Comparison of ENCODE assay signal across 6 cellular contexts in genomic region chr20:52133714-52134113, GRCh38. TPM values are rescaled to one million over a fixed set of nuclear protein-coding genes. Genes with fewer than 3 reads are reported as not detected.
DNase-seq lines count a peak whose midpoint lies in the region; ATAC-seq, FAIRE-seq and TF ChIP-seq lines count a peak whose summit lies in the region.
"Not testable (repeated sequence)": the region's sequence is repeated elsewhere in the genome, so short reads cannot be mapped to it uniquely, and the experiment has no call there.

No MANE protein-coding gene starts in this region.

- H4K8ac ChIP-seq in IMR-90 (ENCODE audit: low read depth in 2 of 2, low read length in 2 of 2): not testable (repeated sequence)

- not testable (repeated sequence) for H3K79me1 ChIP-seq in IMR-90 (ENCODE audit: low read depth in 1 of 2, low read length in 2 of 2)

- SMC1A ChIA-PET in GM12878 (lab: Charles Lee; ENCODE audit: uncharacterized antibody, unreplicated experiment): not testable (repeated sequence)

- not testable (repeated sequence) for H3K4ac ChIP-seq in IMR-90 (ENCODE audit: low read depth, low read length)

- H4K91ac ChIP-seq in IMR-90 (ENCODE audit: insufficient read depth, low read depth, low read length): not testable (repeated sequence)

- not testable (repeated sequence) for H4K20me1 ChIP-seq in GM23248 (ENCODE audit: insufficient read depth); IMR-90 (ENCODE audit: insufficient read depth, low read length); GM12878 (ENCODE audit: control insufficient read depth, insufficient read depth)

- BruUV-seq in IMR-90 (replicated peaks; lab: Mats Ljungman, UMichigan); GM12878 (replicated peaks; lab: Mats Ljungman, UMichigan): not testable (repeated sequence)

- not testable (repeated sequence) for FAIRE-seq in GM12878 (lab: Jason Lieb, UNC)

- RAD21 ChIA-PET in GM12878 (lab: Charles Lee; ENCODE audit: unreplicated experiment): interaction anchor here (0.7 kb wide), 1 partner anchor 1287 kb away, joined by 4 read pairs; no protein-coding TSS in a partner anchor

- TF ChIP-seq CTCF in IMR-90 (conservative IDR thresholded peaks at IDR 0.05; ENCODE audit: low read depth, low read length); RWPE2 (IDR thresholded peaks at IDR 0.05; ENCODE audit: poor library complexity, severe bottlenecking); GM12878 (IDR thresholded peaks at IDR 0.05 in 2 of 3, conservative IDR thresholded peaks at IDR 0.05 in 1 of 3; ENCODE audit: control insufficient read depth in 2 of 3, extremely low read depth in 1 of 3, insufficient read depth in 1 of 3, low read depth in 3 of 3, low read length in 3 of 3): not testable (repeated sequence)

- H2BK5ac ChIP-seq in IMR-90 (ENCODE audit: low read depth, low read length, poor library complexity, severe bottlenecking): not testable (repeated sequence)

- not testable (repeated sequence) for TF ChIP-seq RAD21 in IMR-90 (IDR thresholded peaks at IDR 0.05; ENCODE audit: low read length); GM12878 (IDR thresholded peaks at IDR 0.05; ENCODE audit: insufficient read depth, low read depth, low read length)

- dilution Hi-C loops in IMR-90 (cut with HindIII; ENCODE audit: low sequenced_read_pairs, unreplicated experiment): not testable (repeated sequence)

- H2BK15ac ChIP-seq in IMR-90 (ENCODE audit: low read depth, low read length): not testable (repeated sequence)

- H4K5ac ChIP-seq in IMR-90 (ENCODE audit: low read depth, low read length): not testable (repeated sequence)

- POLR2A ChIA-PET in IMR-90 (lab: Charles Lee; ENCODE audit: unreplicated experiment); GM12878 (lab: Charles Lee): not testable (repeated sequence)

- not testable (repeated sequence) for H2BK20ac ChIP-seq in IMR-90 (ENCODE audit: low read depth, low read length)

- H3K4me2 ChIP-seq in GM23248 (ENCODE audit: unreplicated experiment); IMR-90 (ENCODE audit: low read depth, low read length); GM12878 (ENCODE audit: control insufficient read depth, insufficient read depth): not testable (repeated sequence)

- not testable (repeated sequence) for H3K36me3 ChIP-seq in GM23248 (ENCODE audit: low read depth); IMR-90 (ENCODE audit: control insufficient read depth, insufficient read depth, low read length); RWPE2 (ENCODE audit: low read depth); GM12878 (ENCODE audit: control insufficient read depth in 2 of 2, insufficient read depth in 2 of 2, low read length in 1 of 2)

- intact Hi-C loops in IMR-90 (cut with micrococcal nuclease); GM12878 (cut with micrococcal nuclease; ENCODE audit: unreplicated experiment): not testable (repeated sequence)

- in situ Hi-C loops in GM23248 (cut with MboI); IMR-90 (cut with MboI; ENCODE audit: low sequenced_read_pairs); GM12878 (cut with MboI): not testable (repeated sequence)

- not testable (repeated sequence) for H2AFZ ChIP-seq in GM23248; IMR-90 (replicated peaks; ENCODE audit: low read length, poor library complexity); GM12878 (ENCODE audit: control insufficient read depth, low read depth, low read length)

- not testable (repeated sequence) for H3K9me2 ChIP-seq in GM23248 (ENCODE audit: insufficient read depth)

- DNase-seq in EH (ENCODE audit: low read depth) (peak; percentile 6), GM23248 (peak; percentile 5), IMR-90 (peak; percentile 16), iris pigment epithelial cell (ENCODE audit: low read depth) (peak; percentile 46)
- not testable (repeated sequence) for DNase-seq in RWPE2 (ENCODE audit: low spot score); GM12878 (ENCODE audit: low read depth, low spot score)

- H3K9me3 ChIP-seq in GM23248 (ENCODE audit: low read depth); IMR-90 (ENCODE audit: control insufficient read depth, insufficient read depth, low read length); RWPE2 (ENCODE audit: severe bottlenecking); GM12878 (replicated peaks; ENCODE audit: control insufficient read depth, insufficient read depth, low read length): not testable (repeated sequence)

- not testable (repeated sequence) for H3K9me1 ChIP-seq in IMR-90 (ENCODE audit: insufficient read depth, low read length)

- H3K14ac ChIP-seq in IMR-90 (replicated peaks; ENCODE audit: low read depth, low read length): not testable (repeated sequence)

- H3K4me1 ChIP-seq in GM23248 (ENCODE audit: insufficient read depth); IMR-90 (ENCODE audit: control insufficient read depth, insufficient read depth, low read length); RWPE2 (ENCODE audit: insufficient read depth, poor library complexity, severe bottlenecking); GM12878 (ENCODE audit: control insufficient read depth, insufficient read depth, low read length): not testable (repeated sequence)

- H3K79me2 ChIP-seq in GM23248 (ENCODE audit: insufficient read depth); GM12878 (ENCODE audit: control insufficient read depth, insufficient read depth, low read length): not testable (repeated sequence)

- TF ChIP-seq EP300 in GM12878 (IDR thresholded peaks at IDR 0.05; ENCODE audit: borderline replicate concordance in 1 of 2, control insufficient read depth in 1 of 2, low read depth in 2 of 2, low read length in 2 of 2): not testable (repeated sequence)

- CTCF ChIA-PET in IMR-90 (lab: Yijun Ruan, JAX): interaction anchor here (0.9 kb wide), 1 partner anchor 17 kb away, joined by 4 read pairs; no protein-coding TSS in a partner anchor
- CTCF ChIA-PET in GM12878 (lab: Yijun Ruan, JAX): not testable (repeated sequence)

- not testable (repeated sequence) for H2AK9ac ChIP-seq in IMR-90 (replicated peaks; ENCODE audit: low read depth, low read length, poor library complexity)

- not testable (repeated sequence) for H3K4me3 ChIP-seq in GM23248; IMR-90 (ENCODE audit: insufficient read depth, low read depth, low read length); RWPE2 (ENCODE audit: severe bottlenecking); GM12878

- not testable (repeated sequence) for H2BK120ac ChIP-seq in IMR-90 (ENCODE audit: low read depth, low read length)

- not testable (repeated sequence) for H3K56ac ChIP-seq in IMR-90 (ENCODE audit: extremely low read depth, insufficient read depth, low read length)

- ATAC-seq in IMR-90 (ENCODE audit: low read depth): 0 out of 2 replicates have a peak, but pooled peaks have one; percentile 32
- 0 out of 3 replicates have a peak, but pooled peaks have one; percentile 36 for ATAC-seq in RWPE2 (ENCODE audit: low read depth)
- peak; percentile 41; the same call in 2 of the 3 replicates for ATAC-seq in GM12878

- 70 to 81% methylated on average over 2 of the region's 2 CpGs for WGBS in GM23248 (ENCODE audit: low coverage in 1 of 2, low lambda C conversion rate in 2 of 2, missing lambda C conversion rate in 2 of 2), 2 experiments
- no CpG with 5 or more reads among the region's 2 CpGs for WGBS in IMR-90 (ENCODE audit: extremely low coverage in 2 of 2, insufficient read length in 1 of 2), 2 experiments
- 47% methylated on average over 2 of the region's 2 CpGs for WGBS in GM12878 (ENCODE audit: insufficient coverage, insufficient replicate concordance, low lambda C conversion rate, missing lambda C conversion rate)

- not testable (repeated sequence) for H3K18ac ChIP-seq in IMR-90 (ENCODE audit: low read depth, low read length)

- H3K27me3 ChIP-seq in GM23248 (replicated peaks; ENCODE audit: insufficient read depth); IMR-90 (ENCODE audit: control insufficient read depth, insufficient read depth, low read length); RWPE2 (ENCODE audit: insufficient read depth, poor library complexity, severe bottlenecking); GM12878 (replicated peaks in 1 of 2; ENCODE audit: control insufficient read depth in 2 of 2, insufficient read depth in 2 of 2, low read length in 1 of 2): not testable (repeated sequence)

- H3F3A ChIP-seq in GM23248 (ENCODE audit: insufficient read depth): not testable (repeated sequence)

- not testable (repeated sequence) for H2AK5ac ChIP-seq in IMR-90 (ENCODE audit: low read depth, low read length)

- not testable (repeated sequence) for H3K23ac ChIP-seq in IMR-90 (ENCODE audit: low read depth, low read length)

- TF ChIP-seq POLR2A in IMR-90 (IDR thresholded peaks at IDR 0.05; ENCODE audit: low read depth, low read length); GM12878 (IDR thresholded peaks at IDR 0.05; ENCODE audit: low read depth, low read length): not testable (repeated sequence)

- H3K9ac ChIP-seq in GM23248; IMR-90 (ENCODE audit: low read depth, low read length); GM12878 (ENCODE audit: control insufficient read depth, insufficient read depth, low read length): not testable (repeated sequence)

- H3K27ac ChIP-seq in GM23248; IMR-90 (ENCODE audit: insufficient read depth, low read length); RWPE2 (ENCODE audit: poor library complexity, severe bottlenecking); GM12878 (ENCODE audit: control insufficient read depth, insufficient read depth): not testable (repeated sequence)

RNA-seq across cellular contexts. Expression of gene ZFP64, which starts 57.9 kb away (rescaled TPM):
- 18.0 and 20.8 TPM in 2 replicates for total RNA-seq in GM23248 (2014; rRNA removed; shearing (Covaris generic))
- polyA plus RNA-seq in GM23248 (2016; fragmentation: Nextera tagmentation; extraction: Ambion mirVana): 14.3 and 15.0 TPM in 2 replicates
- 13.3 and 14.3 TPM in 2 replicates for total RNA-seq in IMR-90 (2012; rRNA removed)
- 15.1 and 17.1 TPM in 2 replicates for polyA plus RNA-seq in IMR-90 (2012; rRNA removed)
- polyA plus RNA-seq in IMR-90 (2012; cell fraction: cytosol; rRNA removed): 14.1 and 18.0 TPM in 2 replicates
- 10.8 and 15.0 TPM in 2 replicates for polyA plus RNA-seq in IMR-90 (2012; cell fraction: nucleus; rRNA removed; ENCODE audit: low replicate concordance)
- 32.2 and 34.9 TPM in 2 replicates for total RNA-seq in GM12878 (2013; cell fraction: nucleolus; rRNA removed)
- 10.6 and 12.3 TPM in 2 replicates for total RNA-seq in GM12878 (2014; rRNA removed)
- total RNA-seq in GM12878 (2014; rRNA removed; fragmentation: Illumina TruSeq; extraction: Trizol): 7.2 TPM in 2 replicates
- total RNA-seq in GM12878 (2021): 12.5 and 14.4 TPM in 2 replicates
- polyA plus RNA-seq in GM12878 (2011; ENCODE audit: low read depth): 4.2 TPM
- 12.5 and 21.8 TPM in 2 replicates for polyA plus RNA-seq in GM12878 (2011; rRNA removed)
- polyA plus RNA-seq in GM12878 (2011; cell fraction: cytosol; rRNA removed): 19.0 and 20.8 TPM in 2 replicates
- 10.5 and 14.0 TPM in 2 replicates for polyA plus RNA-seq in GM12878 (2011; cell fraction: nucleus; rRNA removed)
- polyA plus RNA-seq in GM12878 (2012): 9.5 and 10.9 TPM in 2 replicates
- polyA plus RNA-seq in GM12878 (2014; fragmentation: Illumina TruSeq; extraction: Trizol): 11.3 and 14.8 TPM in 2 replicates
- polyA plus RNA-seq in GM12878 (2014; fragmentation: Nextera tagmentation; extraction: Ambion mirVana): 1 to 10 TPM; 2.3 to 3.3 TPM
- polyA plus RNA-seq in GM12878 (2014; rRNA removed): 12.5 and 14.5 TPM in 2 replicates
- polyA plus RNA-seq in GM12878 (2016; fragmentation: Nextera tagmentation; extraction: Ambion mirVana): 10 to 100 TPM; 11.0 to 15.5 TPM
- 24.3 and 33.7 TPM in 2 replicates for polyA minus RNA-seq in GM12878 (2011; rRNA and poly(A)+ RNA removed)
- 9.3 and 11.1 TPM in 2 replicates for polyA minus RNA-seq in GM12878 (2011; cell fraction: cytosol; rRNA and poly(A)+ RNA removed)
- 8.7 and 18.8 TPM in 2 replicates for polyA minus RNA-seq in GM12878 (2011; cell fraction: nucleus; rRNA and poly(A)+ RNA removed)
